1 cellular context compared by ENCODE assay signal in genomic region chr18:55228707-55229106, GRCh38.
TF ChIP-seq lines count a peak whose summit lies in the region.

No MANE protein-coding gene starts in this region.

TF ChIP-seq in GM23338, 12 proteins besides CTCF, POLR2A, EP300 and RAD21 (continued from another document):
- no peak for TF ChIP-seq ZNF114 (CRISPR knock-in tag; IDR thresholded peaks at IDR 0.05)
- TF ChIP-seq ZNF331 (CRISPR knock-in tag; IDR thresholded peaks at IDR 0.05; ENCODE audit: low read depth) = no peak
- TF ChIP-seq, protein P1, sequence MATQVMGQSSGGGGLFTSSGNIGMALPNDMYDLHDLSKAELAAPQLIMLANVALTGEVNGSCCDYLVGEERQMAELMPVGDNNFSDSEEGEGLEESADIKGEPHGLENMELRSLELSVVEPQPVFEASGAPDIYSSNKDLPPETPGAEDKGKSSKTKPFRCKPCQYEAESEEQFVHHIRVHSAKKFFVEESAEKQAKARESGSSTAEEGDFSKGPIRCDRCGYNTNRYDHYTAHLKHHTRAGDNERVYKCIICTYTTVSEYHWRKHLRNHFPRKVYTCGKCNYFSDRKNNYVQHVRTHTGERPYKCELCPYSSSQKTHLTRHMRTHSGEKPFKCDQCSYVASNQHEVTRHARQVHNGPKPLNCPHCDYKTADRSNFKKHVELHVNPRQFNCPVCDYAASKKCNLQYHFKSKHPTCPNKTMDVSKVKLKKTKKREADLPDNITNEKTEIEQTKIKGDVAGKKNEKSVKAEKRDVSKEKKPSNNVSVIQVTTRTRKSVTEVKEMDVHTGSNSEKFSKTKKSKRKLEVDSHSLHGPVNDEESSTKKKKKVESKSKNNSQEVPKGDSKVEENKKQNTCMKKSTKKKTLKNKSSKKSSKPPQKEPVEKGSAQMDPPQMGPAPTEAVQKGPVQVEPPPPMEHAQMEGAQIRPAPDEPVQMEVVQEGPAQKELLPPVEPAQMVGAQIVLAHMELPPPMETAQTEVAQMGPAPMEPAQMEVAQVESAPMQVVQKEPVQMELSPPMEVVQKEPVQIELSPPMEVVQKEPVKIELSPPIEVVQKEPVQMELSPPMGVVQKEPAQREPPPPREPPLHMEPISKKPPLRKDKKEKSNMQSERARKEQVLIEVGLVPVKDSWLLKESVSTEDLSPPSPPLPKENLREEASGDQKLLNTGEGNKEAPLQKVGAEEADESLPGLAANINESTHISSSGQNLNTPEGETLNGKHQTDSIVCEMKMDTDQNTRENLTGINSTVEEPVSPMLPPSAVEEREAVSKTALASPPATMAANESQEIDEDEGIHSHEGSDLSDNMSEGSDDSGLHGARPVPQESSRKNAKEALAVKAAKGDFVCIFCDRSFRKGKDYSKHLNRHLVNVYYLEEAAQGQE (IDR thresholded peaks at IDR 0.05; ENCODE audit: unreplicated experiment) = no peak
- TF ChIP-seq ETS1 (IDR thresholded peaks at IDR 0.05) = no peak
- TF ChIP-seq CREB1 (CRISPR knock-in tag; IDR thresholded peaks at IDR 0.05; ENCODE audit: low read depth) = no peak
- TF ChIP-seq EZH2 (IDR thresholded peaks at IDR 0.05; ENCODE audit: low read depth, unreplicated experiment) = no peak
